11 cellular contexts compared by ENCODE assay signal in genomic region chr3:149815318-149815717, GRCh38. TPM values are rescaled to one million over a fixed set of nuclear protein-coding genes. Genes with fewer than 3 reads are reported as not detected.
A peak's percentile ranks its signal among the peaks of the same experiment; 100 is the strongest.
DNase-seq lines count a peak whose midpoint lies in the region; ATAC-seq lines count a peak whose summit lies in the region.
"Had no signal": no experiment of that assay in that cellular context is flagged by ENCODE, and none has a peak within 500 bp of the region (broad histone marks: within the 10 kb centered on the region; RNA-seq: fewer than 3 reads in every experiment).

No MANE protein-coding gene starts in this region.

- DNase-seq in ELR (ENCODE audit: low read depth) (peak; percentile 27), NOMO-1 (lab: John Stamatoyannopoulos, UW; ENCODE audit: unreplicated experiment in 2 of 2) (peak; percentile 32 to 95), dermis blood vessel endothelial cell (no peak)
- no peak for DNase-seq in stimulated activated CD4-positive, alpha-beta T cell treated with anti-CD3 and anti-CD28 coated beads, Interleukin-12 subunit alpha, Interleukin-12 subunit beta, amount 100 ng/mL, for 4 hours
- DNase-seq: NCI-H1092, occipital lobe had no signal

- no peak overlapping the region for H2AFZ ChIP-seq in neuron (ENCODE audit: low read depth, low read length)

- H3K9me3 ChIP-seq in neuron (ENCODE audit: low read length) = no peaks in the 10 kb centered on the region

- H3K27ac ChIP-seq in cingulate gyrus (ENCODE audit: low read depth, low read length) = peak overlapping the region; percentile 22

- no peaks in the 10 kb centered on the region for H3K36me3 ChIP-seq in neuron (ENCODE audit: insufficient read depth, low read length)

- H3K4me3 ChIP-seq in neuron (ENCODE audit: low read length) = peak overlapping the region; percentile 67

- no peaks in the 10 kb centered on the region for H3K27me3 ChIP-seq in neuron (ENCODE audit: insufficient read depth, low read length)

- H3K4me1 ChIP-seq in neuron (ENCODE audit: insufficient read depth, low read length) = peaks cover 12% of the 10 kb centered on the region

- no peak for ATAC-seq in GM21576 (IDR thresholded peaks at IDR 0.05; ENCODE audit: unreplicated experiment)
- no peak for ATAC-seq in GM19395 (IDR thresholded peaks at IDR 0.05; ENCODE audit: unreplicated experiment)

RNA-seq across cellular contexts. Expression of gene RNF13, which starts 2.3 kb away (rescaled TPM):
- 62.6 and 75.7 TPM in 2 replicates for total RNA-seq in dermis blood vessel endothelial cell

RNA-seq across cellular contexts. Expression of gene ANKUB1, which starts 23.0 kb away (rescaled TPM):
- not detected in 2 replicates for total RNA-seq in dermis blood vessel endothelial cell
- total RNA-seq: subcutaneous adipose tissue had no signal

Comparison
In these comparisons a context has a peak if more than half of its experiments do, and no peak if none do; other contexts are left out.
1. DNase-seq: peak in ELR (single experiment) and NOMO-1 (2 of 2); none in stimulated activated CD4-positive, alpha-beta T cell treated with anti-CD3 and anti-CD28 coated beads, Interleukin-12 subunit alpha, Interleukin-12 subunit beta, amount 100 ng/mL, for 4 hours (single experiment) and dermis blood vessel endothelial cell (single experiment).